ENCODE assay signal across 15 cellular contexts in the genomic region with DNA sequence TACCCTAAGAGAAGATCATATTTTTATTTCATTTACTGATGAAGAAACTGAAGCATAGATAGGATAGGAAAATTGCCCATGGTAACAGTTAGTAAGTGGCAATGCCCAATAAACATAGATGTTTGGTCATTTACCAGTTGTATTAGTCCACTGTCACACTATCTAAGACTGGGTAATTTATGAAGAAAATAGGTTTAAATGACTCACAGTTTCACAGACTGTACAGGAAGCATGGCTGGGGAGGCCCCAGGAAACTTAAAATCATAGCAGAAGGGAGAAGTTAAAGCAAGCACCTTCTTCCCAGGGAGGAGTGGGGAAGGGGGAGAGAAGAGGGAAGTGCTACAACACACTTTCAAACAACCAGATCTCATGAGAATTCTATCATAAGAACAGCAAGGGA. TPM values are rescaled to one million over a fixed set of nuclear protein-coding genes. Genes with fewer than 3 reads are reported as not detected.
A peak's percentile ranks its signal among the peaks of the same experiment; 100 is the strongest.
DNase-seq lines count a peak whose midpoint lies in the region; ATAC-seq and TF ChIP-seq lines count a peak whose summit lies in the region.
"Had no signal": no experiment of that assay in that cellular context is flagged by ENCODE, and none has a peak within 500 bp of the region (broad histone marks: within the 10 kb centered on the region; RNA-seq: fewer than 3 reads in every experiment).

No MANE protein-coding gene starts in this region.

- no peak overlapping the region for H3K4me3 Mint-ChIP-seq in activated CD4-positive, alpha-beta T cell treated with anti-CD3 and anti-CD28 coated beads, Interleukin-2, amount 10 ng/mL, durations not matched to agents 24 days and 14 days
- H3K4me3 Mint-ChIP-seq: central memory CD8-positive, alpha-beta T cell had no signal

- peaks cover 8% of the 10 kb centered on the region for H3K4me1 Mint-ChIP-seq in activated CD4-positive, alpha-beta T cell treated with anti-CD3 and anti-CD28 coated beads, Interleukin-2, amount 10 ng/mL, durations not matched to agents 24 days and 14 days
- H3K4me1 Mint-ChIP-seq: central memory CD8-positive, alpha-beta T cell had no signal

- H3K27me3 Mint-ChIP-seq in activated CD4-positive, alpha-beta T cell treated with anti-CD3 and anti-CD28 coated beads, Interleukin-2, amount 10 ng/mL, durations not matched to agents 24 days and 14 days, result peaks cover 38% of the 10 kb centered on the region

- H3K9me3 Mint-ChIP-seq in activated CD4-positive, alpha-beta T cell treated with anti-CD3 and anti-CD28 coated beads, Interleukin-2, amount 10 ng/mL, durations not matched to agents 24 days and 14 days, result no peaks in the 10 kb centered on the region
- H3K9me3 Mint-ChIP-seq: central memory CD8-positive, alpha-beta T cell had no signal

- in situ Hi-C loops in GM13977 (cut with MboI; ENCODE audit: low pct_unique_long_range_greater_than_20kb, low sequenced_read_pairs, unreplicated experiment), result no loop called here

- DNase-seq in epithelial cell of esophagus (ENCODE audit: low read depth) (peak; percentile 31), GM13977 (ENCODE audit: low spot score) (no peak)
- no peak for DNase-seq in stimulated activated CD4-positive, alpha-beta T cell treated with anti-CD3 and anti-CD28 coated beads, Interleukin-2, amount 100 ng/mL, for 24 hours
- DNase-seq in activated CD4-positive, alpha-beta T cell treated with anti-CD3 and anti-CD28 coated beads, Interleukin-2, amount 10 ng/mL, durations not matched to agents 24 days and 14 days, result no peak
- DNase-seq: activated effector memory CD4-positive, alpha-beta T cell treated with Interleukin-2 at 50 U/mL for 16 hours; COR-L47; GOT3; mesenchymal stem cell; NCI-H1105 treated with DMSO at 0.1 percent for 48 hours; NCI-H69 had no signal

- TF ChIP-seq CTCF in epithelial cell of esophagus (IDR thresholded peaks at IDR 0.05; ENCODE audit: insufficient read depth, low read depth, low read length, missing control alignments) (no peak), GM13977 (IDR thresholded peaks at IDR 0.05; ENCODE audit: extremely low read depth, insufficient read depth, missing control alignments) (no peak)

- no peaks in the 10 kb centered on the region for H3K36me3 Mint-ChIP-seq in activated CD4-positive, alpha-beta T cell treated with anti-CD3 and anti-CD28 coated beads, Interleukin-2, amount 10 ng/mL, durations not matched to agents 24 days and 14 days (ENCODE audit: low read depth)

- intact Hi-C loops in activated CD4-positive, alpha-beta T cell treated with anti-CD3 and anti-CD28 coated beads, Interleukin-2, amount 10 ng/mL, durations not matched to agents 24 days and 14 days (cut with micrococcal nuclease), result no loop called here

- H3K27ac Mint-ChIP-seq in activated CD4-positive, alpha-beta T cell treated with anti-CD3 and anti-CD28 coated beads, Interleukin-2, amount 10 ng/mL, durations not matched to agents 24 days and 14 days, result no peak overlapping the region

- H3K4me3 ChIP-seq in epithelial cell of esophagus (ENCODE audit: low read length), result no peak overlapping the region

- ATAC-seq in GM18907 (IDR thresholded peaks at IDR 0.05; ENCODE audit: unreplicated experiment) (peak; percentile 83), GM21737 (IDR thresholded peaks at IDR 0.05; ENCODE audit: unreplicated experiment) (peak; percentile 69), HG03378 (IDR thresholded peaks at IDR 0.05; ENCODE audit: unreplicated experiment) (peak; percentile 81)
- ATAC-seq: activated CD4-positive, CD25-positive, alpha-beta regulatory T cell treated with anti-CD3 and anti-CD28 coated beads, Interleukin-2, amount 50 U/mL, for 24 hours had no signal

RNA-seq across cellular contexts. Expression of a gene that starts 23.4 kb away (rescaled TPM):
- total RNA-seq in activated CD4-positive, alpha-beta T cell treated with anti-CD3 and anti-CD28 coated beads, Interleukin-2, amount 10 ng/mL, durations not matched to agents 24 days and 14 days, result 13.2 and 14.1 TPM in 2 replicates
